Comparison of ENCODE assay signal across 13 cellular contexts in genomic region chr12:113162102-113163029, GRCh38. TPM values are rescaled to one million over a fixed set of nuclear protein-coding genes. Genes with fewer than 3 reads are reported as not detected.
DNase-seq lines count a peak whose midpoint lies in the region; ATAC-seq and TF ChIP-seq lines count a peak whose summit lies in the region.
"Had no signal": no experiment of that assay in that cellular context is flagged by ENCODE, and none has a peak within 500 bp of the region (broad histone marks: within the 10 kb centered on the region; RNA-seq: fewer than 3 reads in every experiment).

No MANE protein-coding gene starts in this region.

- H3K36me3 ChIP-seq in Peyer's patch: peaks cover 0 to 98% (median 0%) of the 10 kb centered on the region in 3 donors

- peaks cover 17% of the 10 kb centered on the region for H3K36me3 Mint-ChIP-seq in type B pancreatic cell

- ATAC-seq in GM19397 (IDR thresholded peaks at IDR 0.05; ENCODE audit: unreplicated experiment): no peak

- TF ChIP-seq POLR2A in Peyer's patch (IDR thresholded peaks at IDR 0.05): no peak

- no peaks in the 10 kb centered on the region for H3K9me3 Mint-ChIP-seq in type B pancreatic cell
- H3K9me3 Mint-ChIP-seq: activated naive CD4-positive, alpha-beta T cell treated with anti-CD3 and anti-CD28 coated beads, Interleukin-2, amount 50 U/mL, for 24 hours; stimulated activated naive CD8-positive, alpha-beta T cell treated with anti-CD3 and anti-CD28 coated beads, Interleukin-15, Interleukin-2, amounts not matched to agents 100 ng/mL and 50 ng/mL, for 24 hours had no signal

- no peaks in the 10 kb centered on the region for H3K27me3 Mint-ChIP-seq in type B pancreatic cell
- H3K27me3 Mint-ChIP-seq: activated naive CD4-positive, alpha-beta T cell treated with anti-CD3 and anti-CD28 coated beads, Interleukin-2, amount 50 U/mL, for 24 hours; stimulated activated naive CD8-positive, alpha-beta T cell treated with anti-CD3 and anti-CD28 coated beads, Interleukin-15, Interleukin-2, amounts not matched to agents 100 ng/mL and 50 ng/mL, for 24 hours had no signal

- H3K9me3 ChIP-seq in Peyer's patch: no peaks in the 10 kb centered on the region
- H3K9me3 ChIP-seq: esophagus muscularis mucosa had no signal

- no peak overlapping the region for H3K27ac ChIP-seq in Peyer's patch
- H3K27ac ChIP-seq: esophagus muscularis mucosa had no signal

- no peak overlapping the region for H3K4me3 ChIP-seq in Peyer's patch
- H3K4me3 ChIP-seq: esophagus muscularis mucosa had no signal

- no peak overlapping the region for H3K27ac Mint-ChIP-seq in type B pancreatic cell
- H3K27ac Mint-ChIP-seq: stimulated activated naive CD8-positive, alpha-beta T cell treated with anti-CD3 and anti-CD28 coated beads, Interleukin-15, Interleukin-2, amounts not matched to agents 100 ng/mL and 50 ng/mL, for 24 hours had no signal

- TF ChIP-seq CTCF in type B pancreatic cell (conservative IDR thresholded peaks at IDR 0.05) (no peak), Peyer's patch (IDR thresholded peaks at IDR 0.05) (no peak)

- peaks cover 11% of the 10 kb centered on the region for H3K4me1 Mint-ChIP-seq in type B pancreatic cell (ENCODE audit: unreplicated experiment)
- H3K4me1 Mint-ChIP-seq: activated naive CD4-positive, alpha-beta T cell treated with anti-CD3 and anti-CD28 coated beads, Interleukin-2, amount 50 U/mL, for 24 hours had no signal

- peak; percentile 56 for DNase-seq in A172 (ENCODE audit: low spot score)
- DNase-seq in HT1080 (ENCODE audit: low read depth): peak; percentile 32
- DNase-seq in amniotic epithelial cell (ENCODE audit: low read depth): peak; percentile 39
- peak; percentile 51 for DNase-seq in hepatic stellate cell (ENCODE audit: low spot score)
- no peak for DNase-seq in type B pancreatic cell (ENCODE audit: extremely low spot score, unreplicated experiment)
- no peak for DNase-seq in Peyer's patch
- DNase-seq in Ammon's horn (ENCODE audit: low spot score): no peak
- DNase-seq: C1 segment of cervical spinal cord had no signal

- no peaks in the 10 kb centered on the region for H3K27me3 ChIP-seq in Peyer's patch

- H3K4me1 ChIP-seq in Peyer's patch: no peaks in the 10 kb centered on the region
- H3K4me1 ChIP-seq: esophagus muscularis mucosa had no signal

- no peak overlapping the region for H3K4me3 Mint-ChIP-seq in type B pancreatic cell
- H3K4me3 Mint-ChIP-seq: activated naive CD4-positive, alpha-beta T cell treated with anti-CD3 and anti-CD28 coated beads, Interleukin-2, amount 50 U/mL, for 24 hours; stimulated activated naive CD8-positive, alpha-beta T cell treated with anti-CD3 and anti-CD28 coated beads, Interleukin-15, Interleukin-2, amounts not matched to agents 100 ng/mL and 50 ng/mL, for 24 hours had no signal

RNA-seq across cellular contexts. Expression of gene CFAP73, which starts 12.8 kb away (rescaled TPM):
- 0.22 and 1.2 TPM in 2 replicates for total RNA-seq in A172 (2014; rRNA removed; shearing (Covaris generic))
- total RNA-seq in HT1080 (2014; rRNA removed; shearing (Covaris generic)): not detected in 2 replicates
- not detected in 2 replicates for polyA plus RNA-seq in HT1080 (2015; cell fraction: cytosol; rRNA removed)
- polyA plus RNA-seq in HT1080 (2015; cell fraction: nucleus; rRNA removed): not detected in 2 replicates
- total RNA-seq in type B pancreatic cell (ENCODE audit: low replicate concordance) (0.27 and 0.81 TPM in 2 replicates), Peyer's patch (not detected)
- total RNA-seq: esophagus muscularis mucosa, mononuclear cell had no signal

RNA-seq across cellular contexts. Expression of gene DDX54, which starts 22.9 kb away (rescaled TPM):
- total RNA-seq in A172 (2014; rRNA removed; shearing (Covaris generic)): 56.4 and 69.1 TPM in 2 replicates
- 85.1 and 86.1 TPM in 2 replicates for total RNA-seq in HT1080 (2014; rRNA removed; shearing (Covaris generic))
- polyA plus RNA-seq in HT1080 (2015; cell fraction: cytosol; rRNA removed): 56.7 and 62.2 TPM in 2 replicates
- 91.0 and 105 TPM in 2 replicates for polyA plus RNA-seq in HT1080 (2015; cell fraction: nucleus; rRNA removed)
- total RNA-seq in type B pancreatic cell (ENCODE audit: low replicate concordance): 53.9 and 66.1 TPM in 2 replicates
- 100 to 1,000 TPM in 1 of 4 donors, 10 to 100 TPM in 3; 62.0 to 126 (median 66.5) TPM for total RNA-seq in Peyer's patch

RNA-seq across cellular contexts. Expression of gene RITA1, which starts 23.2 kb away (rescaled TPM):
- 51.2 and 52.2 TPM in 2 replicates for total RNA-seq in A172 (2014; rRNA removed; shearing (Covaris generic))
- total RNA-seq in HT1080 (2014; rRNA removed; shearing (Covaris generic)): 50.0 and 58.8 TPM in 2 replicates
- 37.7 and 41.2 TPM in 2 replicates for polyA plus RNA-seq in HT1080 (2015; cell fraction: cytosol; rRNA removed)
- polyA plus RNA-seq in HT1080 (2015; cell fraction: nucleus; rRNA removed): 15.7 and 19.1 TPM in 2 replicates
- 19.0 and 21.7 TPM in 2 replicates for total RNA-seq in type B pancreatic cell (ENCODE audit: low replicate concordance)
- 10 to 100 TPM in 3 of 4 donors, 1 to 10 TPM in 1; 5.0 to 36.6 (median 33.4) TPM for total RNA-seq in Peyer's patch

RNA-seq across cellular contexts. Expression of gene RASAL1, which starts 26.8 kb away (rescaled TPM):
- total RNA-seq in A172 (2014; rRNA removed; shearing (Covaris generic)): not detected in 2 replicates
- not detected in 2 replicates for total RNA-seq in HT1080 (2014; rRNA removed; shearing (Covaris generic))
- not detected in 2 replicates for polyA plus RNA-seq in HT1080 (2015; cell fraction: cytosol; rRNA removed)
- 0.30 TPM in 1 of 2 replicates, not detected in the other for polyA plus RNA-seq in HT1080 (2015; cell fraction: nucleus; rRNA removed)
- total RNA-seq in type B pancreatic cell (ENCODE audit: low replicate concordance) (0.58 and 2.7 TPM in 2 replicates), Peyer's patch (1 to 10 TPM in 3 of 4 donors, under 1 TPM in 1; 0.85 to 4.4 (median 3.9) TPM)

RNA-seq across cellular contexts. Expression of gene TPCN1, which starts 58.9 kb away (rescaled TPM):
- total RNA-seq in A172 (2014; rRNA removed; shearing (Covaris generic)): 8.9 and 13.3 TPM in 2 replicates
- total RNA-seq in HT1080 (2014; rRNA removed; shearing (Covaris generic)): 10.2 and 12.1 TPM in 2 replicates
- polyA plus RNA-seq in HT1080 (2015; cell fraction: cytosol; rRNA removed): 16.6 and 17.0 TPM in 2 replicates
- polyA plus RNA-seq in HT1080 (2015; cell fraction: nucleus; rRNA removed): 54.1 and 64.8 TPM in 2 replicates
- total RNA-seq in type B pancreatic cell (ENCODE audit: low replicate concordance) (55.6 and 103 TPM in 2 replicates), Peyer's patch (100 to 1,000 TPM in 3 of 4 donors, 10 to 100 TPM in 1; 66.7 to 199 (median 112) TPM)

Comparison
In these comparisons a context has a peak if more than half of its experiments do, and no peak if none do; other contexts are left out.
1. DNase-seq: peak in A172 (single experiment), HT1080 (single experiment), amniotic epithelial cell (single experiment) and hepatic stellate cell (single experiment); none in type B pancreatic cell (single experiment), Peyer's patch (0 of 3) and Ammon's horn (single experiment).